11 cellular contexts compared by ENCODE assay signal in the genomic region with DNA sequence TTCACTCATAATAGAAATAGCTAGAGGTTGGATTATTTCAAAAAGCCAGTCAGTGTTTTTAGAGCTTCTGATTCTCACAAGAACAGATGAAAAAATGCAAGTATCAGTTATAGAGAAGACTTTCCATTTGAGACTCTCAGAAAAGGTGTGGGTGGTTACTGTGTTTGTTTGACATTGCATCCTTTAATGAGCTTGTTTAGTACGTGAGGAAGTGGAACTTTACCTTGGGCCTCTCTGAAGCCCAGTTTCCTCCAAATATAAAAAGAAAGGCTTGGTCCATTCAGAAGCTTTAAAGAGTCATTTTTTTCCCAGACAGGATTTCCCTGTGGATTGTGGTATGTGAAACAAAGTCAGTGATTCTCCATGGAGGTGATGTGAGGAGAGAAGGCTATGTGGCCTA.
DNase-seq lines count a peak whose midpoint lies in the region; ATAC-seq and TF ChIP-seq lines count a peak whose summit lies in the region.
"Had no signal": no experiment of that assay in that cellular context is flagged by ENCODE, and none has a peak within 500 bp of the region (broad histone marks: within the 10 kb centered on the region; RNA-seq: fewer than 3 reads in every experiment).

No MANE protein-coding gene starts in this region.

- H3K79me2 ChIP-seq in PC-9 (ENCODE audit: low read depth) = peaks cover 8% of the 10 kb centered on the region; the same call in 1 of the 2 replicates

- H4K20me1 ChIP-seq in PC-9 (ENCODE audit: insufficient read depth) = 0 out of 2 replicates have a peak, but pooled peaks cover 3% of the 10 kb centered on the region

- no peak overlapping the region for H3K4me3 ChIP-seq in CD8-positive, alpha-beta memory T cell (ENCODE audit: low read length)
- H3K4me3 ChIP-seq in PC-9 (no peak overlapping the region), testis (no peak overlapping the region), gastrocnemius medialis (no peak overlapping the region)
- H3K4me3 ChIP-seq: heart right ventricle had no signal

- ATAC-seq in GM19328 (IDR thresholded peaks at IDR 0.05; ENCODE audit: unreplicated experiment) (peak; percentile 68), HG03039 (IDR thresholded peaks at IDR 0.05; ENCODE audit: unreplicated experiment) (peak; percentile 70), gastrocnemius medialis (no peak)

- no peaks in the 10 kb centered on the region for H3K9me3 ChIP-seq in CD8-positive, alpha-beta memory T cell (ENCODE audit: low read length)
- H3K9me3 ChIP-seq in PC-9 (ENCODE audit: insufficient read depth, low read depth) (no peaks in the 10 kb centered on the region), testis (no peaks in the 10 kb centered on the region), gastrocnemius medialis (no peaks in the 10 kb centered on the region)
- H3K9me3 ChIP-seq: heart right ventricle had no signal

- POLR2A ChIA-PET in CD8-positive, alpha-beta memory T cell (lab: Charles Lee) = interaction anchor here (0.6 to 1.6 kb wide), 4 partner anchors 8 to 23 kb away, joined by 3 to 8 read pairs (median 4); no protein-coding TSS in a partner anchor
- POLR2A ChIA-PET in PC-9 (lab: Charles Lee; ENCODE audit: unreplicated experiment) = no interaction called here

- no peaks in the 10 kb centered on the region for H3K9me3 Mint-ChIP-seq in CD8-positive, alpha-beta memory T cell
- no peaks in the 10 kb centered on the region for H3K9me3 Mint-ChIP-seq in activated T-helper 1 cell treated with anti-CD3 and anti-CD28 coated beads, Interleukin-12 subunit alpha, Interleukin-12 subunit beta, Interleukin-2, Interleukin-4 antibody, amounts not matched to agents 30 ng/mL and 10 ng/mL and 1 ng/mL, durations not matched to agents 14 hours and 24 hours and 36 hours
- H3K9me3 Mint-ChIP-seq in HFFc6 = no peaks in the 10 kb centered on the region
- H3K9me3 Mint-ChIP-seq: brain had no signal

- H2AFZ ChIP-seq in PC-9 = no peak overlapping the region

- peaks cover 0 to under 1% of the 10 kb centered on the region in 2 donors for H3K27me3 Mint-ChIP-seq in CD8-positive, alpha-beta memory T cell
- no peaks in the 10 kb centered on the region for H3K27me3 Mint-ChIP-seq in activated T-helper 1 cell treated with anti-CD3 and anti-CD28 coated beads, Interleukin-12 subunit alpha, Interleukin-12 subunit beta, Interleukin-2, Interleukin-4 antibody, amounts not matched to agents 30 ng/mL and 10 ng/mL and 1 ng/mL, durations not matched to agents 14 hours and 24 hours and 36 hours (ENCODE audit: insufficient read depth)
- H3K27me3 Mint-ChIP-seq in HFFc6 (ENCODE audit: insufficient read depth) = peaks cover 2% of the 10 kb centered on the region; the same call in 1 of the 2 replicates
- H3K27me3 Mint-ChIP-seq: brain had no signal

- in situ Hi-C loops in gastrocnemius medialis (cut with MboI; ENCODE audit: low sequenced_read_pairs in 4 of 4) = no loop called here

- H3F3A ChIP-seq in PC-9 (ENCODE audit: insufficient read depth, low read depth) = no peaks in the 10 kb centered on the region

- intact Hi-C loops in activated T-helper 1 cell treated with anti-CD3 and anti-CD28 coated beads, Interleukin-12 subunit alpha, Interleukin-12 subunit beta, Interleukin-2, Interleukin-4 antibody, amounts not matched to agents 30 ng/mL and 10 ng/mL and 1 ng/mL, durations not matched to agents 14 hours and 24 hours and 36 hours (cut with micrococcal nuclease) = loop anchor here (1.0 to 10.0 kb wide), 3 partner anchors 8 to 405 kb away; no protein-coding TSS in a partner anchor
- intact Hi-C loops in PC-9 (cut with micrococcal nuclease; ENCODE audit: unreplicated experiment) (no loop called here), testis (cut with DNase I; ENCODE audit: low total_unique reads) (no loop called here), gastrocnemius medialis (cut with DNase I; ENCODE audit: low total_unique reads) (no loop called here)

- no peak for TF ChIP-seq CTCF in PC-9 (conservative IDR thresholded peaks at IDR 0.05)
- TF ChIP-seq CTCF in testis (IDR thresholded peaks at IDR 0.05) = no peak
- TF ChIP-seq CTCF in gastrocnemius medialis (IDR thresholded peaks at IDR 0.05 in 4 of 5, conservative IDR thresholded peaks at IDR 0.05 in 1 of 5) = no peak
- TF ChIP-seq CTCF in HFFc6 (IDR thresholded peaks at IDR 0.05) = no peak

- DNase-seq in CD8-positive, alpha-beta memory T cell = no peak
- no peak for DNase-seq in activated T-helper 1 cell treated with anti-CD3 and anti-CD28 coated beads, Interleukin-12 subunit alpha, Interleukin-12 subunit beta, Interleukin-2, Interleukin-4 antibody, amounts not matched to agents 30 ng/mL and 10 ng/mL and 1 ng/mL, durations not matched to agents 14 hours and 24 hours and 36 hours (ENCODE audit: low spot score)
- no peak for DNase-seq in PC-9
- DNase-seq in testis = no peak
- DNase-seq in gastrocnemius medialis = no peak
- no peak for DNase-seq in HFFc6
- DNase-seq: heart right ventricle, NCI-H345 had no signal

- H3K27me3 ChIP-seq in CD8-positive, alpha-beta memory T cell (ENCODE audit: insufficient read depth, low read length, poor library complexity, severe bottlenecking) = no peaks in the 10 kb centered on the region
- H3K27me3 ChIP-seq in PC-9 (ENCODE audit: insufficient read depth, low read depth) (no peaks in the 10 kb centered on the region), testis (no peaks in the 10 kb centered on the region), gastrocnemius medialis (no peaks in the 10 kb centered on the region)
- H3K27me3 ChIP-seq: heart right ventricle had no signal

- no peaks in the 10 kb centered on the region for H3K36me3 ChIP-seq in CD8-positive, alpha-beta memory T cell (ENCODE audit: insufficient read depth, low read length)
- H3K36me3 ChIP-seq in PC-9 (ENCODE audit: low read depth) (no peaks in the 10 kb centered on the region), testis (ENCODE audit: low read depth, missing control alignments) (no peaks in the 10 kb centered on the region), gastrocnemius medialis (no peaks in the 10 kb centered on the region)
- H3K36me3 ChIP-seq: heart right ventricle had no signal

- H3K4me2 ChIP-seq in PC-9 = no peak overlapping the region

- peak overlapping the region; percentile 28 to 88 (median 78) for H3K27ac Mint-ChIP-seq in CD8-positive, alpha-beta memory T cell
- H3K27ac Mint-ChIP-seq in activated T-helper 1 cell treated with anti-CD3 and anti-CD28 coated beads, Interleukin-12 subunit alpha, Interleukin-12 subunit beta, Interleukin-2, Interleukin-4 antibody, amounts not matched to agents 30 ng/mL and 10 ng/mL and 1 ng/mL, durations not matched to agents 14 hours and 24 hours and 36 hours = peak overlapping the region; percentile 97
- no peak overlapping the region for H3K27ac Mint-ChIP-seq in HFFc6

- CTCF ChIA-PET in CD8-positive, alpha-beta memory T cell (lab: Charles Lee) = interaction anchor here (1.1 to 11.1 kb wide), 5 partner anchors 7 to 21 kb away, joined by 3 to 97 read pairs (median 5); no protein-coding TSS in a partner anchor
- CTCF ChIA-PET in PC-9 (lab: Charles Lee) = no interaction called here

- H3K4me1 ChIP-seq in CD8-positive, alpha-beta memory T cell (ENCODE audit: insufficient read depth, low read length) = peaks cover 26% of the 10 kb centered on the region
- no peaks in the 10 kb centered on the region for H3K4me1 ChIP-seq in PC-9 (replicated peaks; ENCODE audit: insufficient read depth)
- peaks cover 13% of the 10 kb centered on the region for H3K4me1 ChIP-seq in testis
- H3K4me1 ChIP-seq in gastrocnemius medialis = peaks cover 41 to 49% of the 10 kb centered on the region in 2 donors

- peaks cover 0 to 27% (median 3%) of the 10 kb centered on the region in 3 donors for H3K36me3 Mint-ChIP-seq in CD8-positive, alpha-beta memory T cell
- peaks cover 40% of the 10 kb centered on the region for H3K36me3 Mint-ChIP-seq in activated T-helper 1 cell treated with anti-CD3 and anti-CD28 coated beads, Interleukin-12 subunit alpha, Interleukin-12 subunit beta, Interleukin-2, Interleukin-4 antibody, amounts not matched to agents 30 ng/mL and 10 ng/mL and 1 ng/mL, durations not matched to agents 14 hours and 24 hours and 36 hours (ENCODE audit: low read depth)
- H3K36me3 Mint-ChIP-seq in HFFc6 (ENCODE audit: low read depth) = no peaks in the 10 kb centered on the region
- H3K36me3 Mint-ChIP-seq: brain had no signal

- H3K27ac ChIP-seq in CD8-positive, alpha-beta memory T cell (ENCODE audit: low read depth, low read length) = no peak overlapping the region
- no peak overlapping the region for H3K27ac ChIP-seq in PC-9
- no peak overlapping the region for H3K27ac ChIP-seq in testis
- H3K27ac ChIP-seq in gastrocnemius medialis = no peak overlapping the region

- TF ChIP-seq POLR2A in testis (IDR thresholded peaks at IDR 0.05) (no peak), gastrocnemius medialis (IDR thresholded peaks at IDR 0.05) (no peak)

- H3K9me2 ChIP-seq in PC-9 (ENCODE audit: insufficient read depth) = no peaks in the 10 kb centered on the region

- no TSS peak for BruUV-seq in PC-9 (replicated peaks; lab: Mats Ljungman, UMichigan)

- peak overlapping the region in 6 of 7 donors; percentile 8 to 63 (median 14) for H3K4me3 Mint-ChIP-seq in CD8-positive, alpha-beta memory T cell
- H3K4me3 Mint-ChIP-seq in activated T-helper 1 cell treated with anti-CD3 and anti-CD28 coated beads, Interleukin-12 subunit alpha, Interleukin-12 subunit beta, Interleukin-2, Interleukin-4 antibody, amounts not matched to agents 30 ng/mL and 10 ng/mL and 1 ng/mL, durations not matched to agents 14 hours and 24 hours and 36 hours = peak overlapping the region; percentile 73
- H3K4me3 Mint-ChIP-seq in HFFc6 = no peak overlapping the region
- H3K4me3 Mint-ChIP-seq: brain had no signal

- 62 to 69% methylated on average over 1 of the region's 1 CpG for WGBS in testis, 2 donors

- H3K4me1 Mint-ChIP-seq in CD8-positive, alpha-beta memory T cell = peaks cover 61 to 91% (median 84%) of the 10 kb centered on the region in 3 donors
- H3K4me1 Mint-ChIP-seq in activated T-helper 1 cell treated with anti-CD3 and anti-CD28 coated beads, Interleukin-12 subunit alpha, Interleukin-12 subunit beta, Interleukin-2, Interleukin-4 antibody, amounts not matched to agents 30 ng/mL and 10 ng/mL and 1 ng/mL, durations not matched to agents 14 hours and 24 hours and 36 hours (ENCODE audit: low read depth) = peaks cover 84% of the 10 kb centered on the region
- H3K4me1 Mint-ChIP-seq in HFFc6 (ENCODE audit: low read depth) = peaks cover 62% of the 10 kb centered on the region

Comparison
In these comparisons a context has a peak if more than half of its experiments do, and no peak if none do; other contexts are left out.
1. ATAC-seq: peak in GM19328 (single experiment) and HG03039 (single experiment); none in gastrocnemius medialis (0 of 2).